22 cellular contexts compared by ENCODE assay signal in genomic region chr15:75179773-75180140, GRCh38. TPM values are rescaled to one million over a fixed set of nuclear protein-coding genes. Genes with fewer than 3 reads are reported as not detected.
A peak's percentile ranks its signal among the peaks of the same experiment; 100 is the strongest.
DNase-seq lines count a peak whose midpoint lies in the region; ATAC-seq and TF ChIP-seq lines count a peak whose summit lies in the region.
"Had no signal": no experiment of that assay in that cellular context is flagged by ENCODE, and none has a peak within 500 bp of the region (broad histone marks: within the 10 kb centered on the region; RNA-seq: fewer than 3 reads in every experiment).

No MANE protein-coding gene starts in this region.

- no peak overlapping the region for H3K4me3 ChIP-seq in cardiac muscle cell
- H3K4me3 ChIP-seq in heart right ventricle: no peak overlapping the region
- H3K4me3 ChIP-seq in esophagus squamous epithelium: no peak overlapping the region
- H3K4me3 ChIP-seq in rectal smooth muscle tissue (ENCODE audit: low read length): no peak overlapping the region
- no peak overlapping the region for H3K4me3 ChIP-seq in uterus
- H3K4me3 ChIP-seq: GM12878, skin epidermis had no signal

- no peaks in the 10 kb centered on the region for H3K9me3 Mint-ChIP-seq in effector memory CD8-positive, alpha-beta T cell
- H3K9me3 Mint-ChIP-seq: activated B cell treated with CpG ODN at 0.5 μM for 24 hours; activated naive CD4-positive, alpha-beta T cell treated with anti-CD3 and anti-CD28 coated beads, Interleukin-2, amount 10 ng/mL, durations not matched to agents 7 days and 5 days; CD4-positive, alpha-beta memory T cell had no signal

- H3K27me3 ChIP-seq in cardiac muscle cell (no peaks in the 10 kb centered on the region), heart right ventricle (peaks cover 0 to 18% (median 0%) of the 10 kb centered on the region in 7 donors), esophagus squamous epithelium (peaks cover 0 to 17% (median 0%) of the 10 kb centered on the region in 4 donors), rectal smooth muscle tissue (ENCODE audit: control insufficient read depth, insufficient read depth, low read length) (peaks cover 3% of the 10 kb centered on the region), uterus (no peaks in the 10 kb centered on the region)

- no peak for TF ChIP-seq CTCF in cardiac muscle cell (IDR thresholded peaks at IDR 0.05; ENCODE audit: low read depth, low read length)
- TF ChIP-seq CTCF in heart right ventricle (IDR thresholded peaks at IDR 0.05): no peak
- TF ChIP-seq CTCF in esophagus squamous epithelium (IDR thresholded peaks at IDR 0.05): no peak
- no peak for TF ChIP-seq CTCF in uterus (IDR thresholded peaks at IDR 0.05)

- WGBS in heart right ventricle, 2 donors: 93% methylated on average over 4 of the region's 4 CpGs
- 61 to 71% methylated on average over 4 of the region's 4 CpGs for WGBS in esophagus squamous epithelium, 2 donors

- H3K27ac Mint-ChIP-seq in effector memory CD8-positive, alpha-beta T cell: no peak overlapping the region
- H3K27ac Mint-ChIP-seq: activated B cell treated with CpG ODN at 0.5 μM for 24 hours; activated naive CD4-positive, alpha-beta T cell treated with anti-CD3 and anti-CD28 coated beads, Interleukin-2, amount 10 ng/mL, durations not matched to agents 7 days and 5 days; CD4-positive, alpha-beta memory T cell had no signal

- peaks cover 4% of the 10 kb centered on the region for H3K36me3 Mint-ChIP-seq in effector memory CD8-positive, alpha-beta T cell (ENCODE audit: insufficient read depth)
- H3K36me3 Mint-ChIP-seq: activated naive CD4-positive, alpha-beta T cell treated with anti-CD3 and anti-CD28 coated beads, Interleukin-2, amount 10 ng/mL, durations not matched to agents 7 days and 5 days; CD4-positive, alpha-beta memory T cell had no signal

- no peak for ATAC-seq in heart right ventricle
- no peak for ATAC-seq in effector memory CD8-positive, alpha-beta T cell (replicated peaks)
- ATAC-seq: GM12878 had no signal

- H3K4me3 Mint-ChIP-seq in effector memory CD8-positive, alpha-beta T cell: no peak overlapping the region
- H3K4me3 Mint-ChIP-seq: activated B cell treated with CpG ODN at 0.5 μM for 24 hours; activated naive CD4-positive, alpha-beta T cell treated with anti-CD3 and anti-CD28 coated beads, Interleukin-2, amount 10 ng/mL, durations not matched to agents 7 days and 5 days had no signal

- H3K9ac ChIP-seq in rectal smooth muscle tissue (ENCODE audit: low read length): no peak overlapping the region

- TF ChIP-seq POLR2A in esophagus squamous epithelium (IDR thresholded peaks at IDR 0.05) (no peak), uterus (IDR thresholded peaks at IDR 0.05) (no peak)

- DNase-seq in cardiac muscle cell (ENCODE audit: low read depth in 1 of 2, low spot score in 1 of 2) (no peak), heart right ventricle (no peak), esophagus squamous epithelium (lab: John Stamatoyannopoulos, UW) (no peak), uterus (no peak), SHP77 (lab: John Stamatoyannopoulos, UW) (no peak), NCI-H2107 treated with DMSO at 0.1 percent for 48 hours (lab: John Stamatoyannopoulos, UW; ENCODE audit: unreplicated experiment) (no peak)
- DNase-seq in effector memory CD8-positive, alpha-beta T cell: no peak
- DNase-seq: 8988T; activated B cell treated with CpG ODN at 0.5 μM for 24 hours; activated naive CD4-positive, alpha-beta T cell treated with anti-CD3 and anti-CD28 coated beads, Interleukin-2, amount 10 ng/mL, durations not matched to agents 7 days and 5 days; CD4-positive, alpha-beta memory T cell; effector memory CD4-positive, alpha-beta T cell; NCI-H1694; NCI-H2171 treated with DMSO at 0.1 percent for 48 hours; NK-92 treated with Interleukin-12 subunit alpha and Interleukin-12 subunit beta, amount 100 ng/mL, for 24 hours; SIG-M5; stimulated activated CD8-positive, alpha-beta memory T cell treated with anti-CD3 and anti-CD28 coated beads, Interleukin-4, amount 100 ng/mL, for 48 hours; SW 1271; T1000 had no signal

- H3K4me1 Mint-ChIP-seq in effector memory CD8-positive, alpha-beta T cell (ENCODE audit: low read depth in 2 of 2): peaks cover 0 to 12% of the 10 kb centered on the region in 2 donors

- peaks cover 27 to 55% of the 10 kb centered on the region in 2 donors for H3K27me3 Mint-ChIP-seq in effector memory CD8-positive, alpha-beta T cell

- H3K4me1 ChIP-seq in cardiac muscle cell (ENCODE audit: low read depth) (peaks cover 49% of the 10 kb centered on the region), heart right ventricle (peaks cover 15 to 64% (median 45%) of the 10 kb centered on the region in 9 donors), esophagus squamous epithelium (peaks cover 36 to 74% (median 62%) of the 10 kb centered on the region in 3 donors), rectal smooth muscle tissue (ENCODE audit: control insufficient read depth, insufficient read depth, low read length) (peaks cover 21% of the 10 kb centered on the region), uterus (peaks cover 0 to 26% of the 10 kb centered on the region in 2 donors)

- H3K9me3 ChIP-seq in cardiac muscle cell (ENCODE audit: low read depth): no peaks in the 10 kb centered on the region
- no peaks in the 10 kb centered on the region for H3K9me3 ChIP-seq in heart right ventricle
- H3K9me3 ChIP-seq in esophagus squamous epithelium: no peaks in the 10 kb centered on the region
- H3K9me3 ChIP-seq in uterus: no peaks in the 10 kb centered on the region

- intact Hi-C loops in heart right ventricle (cut with DNase I) (loop anchor here in 1 of 10 donors (10.0 kb wide), 1 partner anchor 55 kb away; no protein-coding TSS in a partner anchor), esophagus squamous epithelium (cut with DNase I) (no loop called here), uterus (cut with DNase I; ENCODE audit: low total_unique reads) (no loop called here)

- H3K36me3 ChIP-seq in cardiac muscle cell (no peaks in the 10 kb centered on the region), heart right ventricle (no peaks in the 10 kb centered on the region), esophagus squamous epithelium (no peaks in the 10 kb centered on the region), rectal smooth muscle tissue (ENCODE audit: control insufficient read depth, insufficient read depth, low read length) (no peaks in the 10 kb centered on the region), uterus (no peaks in the 10 kb centered on the region)

- H3K27ac ChIP-seq in cardiac muscle cell: peak overlapping the region; percentile 95
- peak overlapping the region in 2 of 10 donors; percentile 3 to 22 for H3K27ac ChIP-seq in heart right ventricle
- peak overlapping the region in 3 of 4 donors; percentile 47 to 82 (median 82) for H3K27ac ChIP-seq in esophagus squamous epithelium
- H3K27ac ChIP-seq in rectal smooth muscle tissue (ENCODE audit: low read depth, low read length): peak overlapping the region; percentile 37
- peak overlapping the region; percentile 83 to 87 for H3K27ac ChIP-seq in uterus

RNA-seq across cellular contexts. Expression of gene C15orf39, which starts 21.9 kb away (rescaled TPM):
- total RNA-seq in cardiac muscle cell: 28.9 and 35.1 TPM in 2 replicates
- 8.6 and 12.8 TPM in 2 replicates for polyA plus RNA-seq in cardiac muscle cell
- 10 to 100 TPM in 9 of 10 donors, 1 to 10 TPM in 1; 6.9 to 23.7 (median 14.8) TPM for total RNA-seq in heart right ventricle
- 1 to 10 TPM; 7.7 to 8.0 TPM for polyA plus RNA-seq in heart right ventricle
- 10 to 100 TPM; 12.3 to 33.3 (median 21.5) TPM for total RNA-seq in esophagus squamous epithelium
- 10 to 100 TPM in 2 of 4 donors, 1 to 10 TPM in 2; 4.6 to 43.9 (median 14.1) TPM for total RNA-seq in uterus
